ENCODE assay signal across 18 cellular contexts in genomic region chr1:53143527-53143926, GRCh38. TPM values are rescaled to one million over a fixed set of nuclear protein-coding genes. Genes with fewer than 3 reads are reported as not detected.
DNase-seq lines count a peak whose midpoint lies in the region; ATAC-seq and TF ChIP-seq lines count a peak whose summit lies in the region.
"Had no signal": no experiment of that assay in that cellular context is flagged by ENCODE, and none has a peak within 500 bp of the region (broad histone marks: within the 10 kb centered on the region; RNA-seq: fewer than 3 reads in every experiment).

No MANE protein-coding gene starts in this region.

- no peak overlapping the region for H3K4me3 ChIP-seq in coronary artery
- H3K4me3 ChIP-seq: HAP-1, K562 had no signal

- H3K27me3 Mint-ChIP-seq in activated naive CD4-positive, alpha-beta T cell treated with anti-CD3 and anti-CD28 coated beads for 36 hours (ENCODE audit: low read depth): no peaks in the 10 kb centered on the region
- H3K27me3 Mint-ChIP-seq: CD4-positive, alpha-beta T cell had no signal

- peak; percentile 30 for DNase-seq in activated CD8-positive, alpha-beta memory T cell treated with anti-CD3 and anti-CD28 coated beads for 24 hours
- no peak for DNase-seq in activated CD8-positive, alpha-beta memory T cell treated with anti-CD3 and anti-CD28 coated beads, Interleukin-2, amount 50 U/mL, for 48 hours
- DNase-seq in coronary artery (ENCODE audit: low spot score): peak; percentile 31
- DNase-seq in posterior vena cava (ENCODE audit: low spot score): peak; percentile 9
- DNase-seq in activated naive CD4-positive, alpha-beta T cell treated with anti-CD3 and anti-CD28 coated beads for 36 hours: no peak
- DNase-seq in effector CD8-positive, alpha-beta T cell (lab: John Stamatoyannopoulos, UW): no peak
- DNase-seq: 8988T; ACHN; C1 segment of cervical spinal cord; Calu3; CD4-positive, alpha-beta T cell; DMS 273 treated with DMSO at 0.1 percent for 48 hours had no signal

- no peaks in the 10 kb centered on the region for H3K4me1 Mint-ChIP-seq in activated naive CD4-positive, alpha-beta T cell treated with anti-CD3 and anti-CD28 coated beads for 36 hours (ENCODE audit: low read depth)

- H3K27ac ChIP-seq in coronary artery: no peak overlapping the region
- H3K27ac ChIP-seq: HL-60 had no signal

- CTCF ChIA-PET in activated naive CD4-positive, alpha-beta T cell treated with anti-CD3 and anti-CD28 coated beads for 36 hours (lab: Charles Lee): no interaction called here

- H3K9me3 Mint-ChIP-seq in activated naive CD4-positive, alpha-beta T cell treated with anti-CD3 and anti-CD28 coated beads for 36 hours: no peaks in the 10 kb centered on the region
- H3K9me3 Mint-ChIP-seq: CD4-positive, alpha-beta T cell had no signal

- no peak overlapping the region for H3K27ac Mint-ChIP-seq in activated naive CD4-positive, alpha-beta T cell treated with anti-CD3 and anti-CD28 coated beads for 36 hours
- H3K27ac Mint-ChIP-seq: CD4-positive, alpha-beta T cell had no signal

- no peak overlapping the region for H3K4me3 Mint-ChIP-seq in activated naive CD4-positive, alpha-beta T cell treated with anti-CD3 and anti-CD28 coated beads for 36 hours
- H3K4me3 Mint-ChIP-seq: CD4-positive, alpha-beta T cell had no signal

- H3K36me3 Mint-ChIP-seq in activated naive CD4-positive, alpha-beta T cell treated with anti-CD3 and anti-CD28 coated beads for 36 hours (ENCODE audit: low read depth): no peaks in the 10 kb centered on the region

- TF ChIP-seq CTCF in coronary artery (IDR thresholded peaks at IDR 0.05): no peak

- no peak for ATAC-seq in esophagus mucosa
- ATAC-seq: K562 had no signal

- intact Hi-C loops in posterior vena cava (cut with DNase I): no loop called here
- intact Hi-C loops in activated naive CD4-positive, alpha-beta T cell treated with anti-CD3 and anti-CD28 coated beads for 36 hours (cut with micrococcal nuclease): no loop called here

RNA-seq across cellular contexts. Expression of gene SLC1A7, which starts 1.1 kb away (rescaled TPM):
- total RNA-seq in posterior vena cava: 1 to 10 TPM; 1.7 to 2.5 TPM
- total RNA-seq in activated naive CD4-positive, alpha-beta T cell treated with anti-CD3 and anti-CD28 coated beads for 36 hours: not detected
- not detected for total RNA-seq in esophagus mucosa
- total RNA-seq: Calu3; CD4-positive, alpha-beta T cell; Daoy; H1; K562 had no signal

RNA-seq across cellular contexts. Expression of gene CPT2, which starts 53.1 kb away (rescaled TPM):
- 10 to 100 TPM in 1 of 2 donors, 1 to 10 TPM in 1; 9.6 to 16.6 TPM for total RNA-seq in posterior vena cava
- 10 to 100 TPM; 11.3 to 13.8 TPM for total RNA-seq in activated naive CD4-positive, alpha-beta T cell treated with anti-CD3 and anti-CD28 coated beads for 36 hours
- 23.9 TPM for total RNA-seq in esophagus mucosa

Comparison
In these comparisons a context has a peak if more than half of its experiments do, and no peak if none do; other contexts are left out.
1. DNase-seq: peak in activated CD8-positive, alpha-beta memory T cell treated with anti-CD3 and anti-CD28 coated beads for 24 hours (single experiment), coronary artery (single experiment) and posterior vena cava (single experiment); none in activated CD8-positive, alpha-beta memory T cell treated with anti-CD3 and anti-CD28 coated beads, Interleukin-2, amount 50 U/mL, for 48 hours (single experiment), activated naive CD4-positive, alpha-beta T cell treated with anti-CD3 and anti-CD28 coated beads for 36 hours (single experiment) and effector CD8-positive, alpha-beta T cell (single experiment).